8 cellular contexts compared by ENCODE assay signal in genomic region chr1:209335090-209335692, GRCh38.
DNase-seq lines count a peak whose midpoint lies in the region; ATAC-seq and TF ChIP-seq lines count a peak whose summit lies in the region.

No MANE protein-coding gene starts in this region.

- H3K27me3 Mint-ChIP-seq in HFFc6 (ENCODE audit: insufficient read depth) = no peaks in the 10 kb centered on the region; the same call in none of the 2 replicates
- peaks cover 12% of the 10 kb centered on the region for H3K27me3 Mint-ChIP-seq in activated CD8-positive, alpha-beta memory T cell treated with anti-CD3 and anti-CD28 coated beads, Interleukin-2, amount 10 ng/mL, durations not matched to agents 7 days and 5 days

- intact Hi-C loops in breast epithelium (cut with DNase I; ENCODE audit: low total_unique reads) = no loop called here

- ATAC-seq in activated CD8-positive, alpha-beta memory T cell treated with anti-CD3 and anti-CD28 coated beads, Interleukin-2, amount 10 ng/mL, durations not matched to agents 7 days and 5 days = no peak

- TF ChIP-seq POLR2A in breast epithelium (IDR thresholded peaks at IDR 0.05) = no peak

- H3K4me1 ChIP-seq in BE2C = no peaks in the 10 kb centered on the region
- H3K4me1 ChIP-seq in breast epithelium = no peaks in the 10 kb centered on the region

- TF ChIP-seq CTCF in BE2C (IDR thresholded peaks at IDR 0.05; ENCODE audit: low read depth, low read length) (peak; percentile 90), GM10248 (IDR thresholded peaks at IDR 0.05; ENCODE audit: control extremely low read depth, extremely low read depth, low read depth, missing control alignments) (peak; percentile 79), HFFc6 (IDR thresholded peaks at IDR 0.05) (peak; percentile 88), breast epithelium (IDR thresholded peaks at IDR 0.05) (peak in 2 of 3 donors; percentile 43 to 55)

- H3K27me3 ChIP-seq in BE2C (no peaks in the 10 kb centered on the region), breast epithelium (no peaks in the 10 kb centered on the region)

- H3K27ac Mint-ChIP-seq in HFFc6 = no peak overlapping the region
- H3K27ac Mint-ChIP-seq in activated CD8-positive, alpha-beta memory T cell treated with anti-CD3 and anti-CD28 coated beads, Interleukin-2, amount 10 ng/mL, durations not matched to agents 7 days and 5 days = no peak overlapping the region

- POLR2A ChIA-PET in GM10248 (lab: Yijun Ruan, JAX) = no interaction called here

- H3K4me3 ChIP-seq in BE2C (ENCODE audit: low read depth, low read length) (no peak overlapping the region), breast epithelium (no peak overlapping the region)

- H3K27ac ChIP-seq in breast epithelium = no peak overlapping the region

- no peaks in the 10 kb centered on the region for H3K9me3 Mint-ChIP-seq in HFFc6
- H3K9me3 Mint-ChIP-seq in activated CD8-positive, alpha-beta memory T cell treated with anti-CD3 and anti-CD28 coated beads, Interleukin-2, amount 10 ng/mL, durations not matched to agents 7 days and 5 days (ENCODE audit: low read depth) = no peaks in the 10 kb centered on the region

- no peak overlapping the region for H3K4me3 Mint-ChIP-seq in HFFc6
- H3K4me3 Mint-ChIP-seq in activated CD8-positive, alpha-beta memory T cell treated with anti-CD3 and anti-CD28 coated beads, Interleukin-2, amount 10 ng/mL, durations not matched to agents 7 days and 5 days = no peak overlapping the region

- peaks cover 8% of the 10 kb centered on the region for H3K4me1 Mint-ChIP-seq in HFFc6 (ENCODE audit: low read depth)
- H3K4me1 Mint-ChIP-seq in activated CD8-positive, alpha-beta memory T cell treated with anti-CD3 and anti-CD28 coated beads, Interleukin-2, amount 10 ng/mL, durations not matched to agents 7 days and 5 days = no peaks in the 10 kb centered on the region

- H3K9me3 ChIP-seq in BE2C (no peaks in the 10 kb centered on the region), breast epithelium (no peaks in the 10 kb centered on the region)

- H3K36me3 Mint-ChIP-seq in HFFc6 (ENCODE audit: low read depth) = no peaks in the 10 kb centered on the region
- H3K36me3 Mint-ChIP-seq in activated CD8-positive, alpha-beta memory T cell treated with anti-CD3 and anti-CD28 coated beads, Interleukin-2, amount 10 ng/mL, durations not matched to agents 7 days and 5 days = no peaks in the 10 kb centered on the region

- CTCF ChIA-PET in GM10248 (lab: Yijun Ruan, JAX) = interaction anchor here (1.0 to 3.0 kb wide), 10 partner anchors 8 to 36 kb away, joined by 3 to 13 read pairs (median 4); no protein-coding TSS in a partner anchor
- CTCF ChIA-PET in activated CD8-positive, alpha-beta memory T cell treated with anti-CD3 and anti-CD28 coated beads, Interleukin-2, amount 10 ng/mL, durations not matched to agents 7 days and 5 days (lab: Charles Lee) = interaction anchor here (1.0 to 1.3 kb wide), 2 partner anchors 10 to 87 kb away, joined by 3 read pairs; no protein-coding TSS in a partner anchor

- DNase-seq in BE2C = peak; percentile 61
- peak; percentile 31 for DNase-seq in GM10248 (ENCODE audit: extremely low spot score)
- peak; percentile 38 for DNase-seq in HFFc6
- DNase-seq in NAMALWA (ENCODE audit: low spot score) = peak; percentile 47
- DNase-seq in breast epithelium (ENCODE audit: low spot score in 2 of 2) = no peak
- peak; percentile 51 for DNase-seq in myocyte (ENCODE audit: low read depth)
- DNase-seq in stimulated activated naive CD4-positive, alpha-beta T cell (lab: John Stamatoyannopoulos, UW) = no peak
- DNase-seq in activated CD8-positive, alpha-beta memory T cell treated with anti-CD3 and anti-CD28 coated beads, Interleukin-2, amount 10 ng/mL, durations not matched to agents 7 days and 5 days = no peak

- H3K36me3 ChIP-seq in BE2C (no peaks in the 10 kb centered on the region), breast epithelium (no peaks in the 10 kb centered on the region)

Comparison
In these comparisons a context has a peak if more than half of its experiments do, and no peak if none do; other contexts are left out.
1. DNase-seq: peak in BE2C (single experiment), GM10248 (single experiment), HFFc6 (single experiment), NAMALWA (single experiment) and myocyte (single experiment); none in breast epithelium (0 of 2), stimulated activated naive CD4-positive, alpha-beta T cell (0 of 6) and activated CD8-positive, alpha-beta memory T cell treated with anti-CD3 and anti-CD28 coated beads, Interleukin-2, amount 10 ng/mL, durations not matched to agents 7 days and 5 days (single experiment).
2. Peak in every context shown above with its lines, with median percentiles within 50 percentile points of each other: CTCF ChIP-seq.